17 cellular contexts compared by ENCODE assay signal in genomic region chr19:16579381-16579780, GRCh38. TPM values are rescaled to one million over a fixed set of nuclear protein-coding genes. Genes with fewer than 3 reads are reported as not detected.
A peak's percentile ranks its signal among the peaks of the same experiment; 100 is the strongest.
DNase-seq lines count a peak whose midpoint lies in the region; TF ChIP-seq lines count a peak whose summit lies in the region.
"Had no signal": no experiment of that assay in that cellular context is flagged by ENCODE, and none has a peak within 500 bp of the region (broad histone marks: within the 10 kb centered on the region; RNA-seq: fewer than 3 reads in every experiment).

No MANE protein-coding gene starts in this region.

- no peaks in the 10 kb centered on the region for H3K27me3 Mint-ChIP-seq in T-helper 2 cell treated with Interferon-gamma antibody and Interleukin-4, amounts not matched to agents 5 μg/mL and 100 μg/mL, for 36 hours (ENCODE audit: low read depth)
- H3K27me3 Mint-ChIP-seq in IgD-negative memory B cell (no peaks in the 10 kb centered on the region), MCF 10A (ENCODE audit: insufficient read depth, unreplicated experiment) (no peaks in the 10 kb centered on the region), osteocyte (ENCODE audit: unreplicated experiment) (no peaks in the 10 kb centered on the region)

- H3K9me3 Mint-ChIP-seq in T-helper 2 cell treated with Interferon-gamma antibody and Interleukin-4, amounts not matched to agents 5 μg/mL and 100 μg/mL, for 36 hours = no peaks in the 10 kb centered on the region
- H3K9me3 Mint-ChIP-seq in IgD-negative memory B cell (no peaks in the 10 kb centered on the region), MCF 10A (ENCODE audit: unreplicated experiment) (no peaks in the 10 kb centered on the region), osteocyte (ENCODE audit: unreplicated experiment) (no peaks in the 10 kb centered on the region)

- H3K4me3 Mint-ChIP-seq in T-helper 2 cell treated with Interferon-gamma antibody and Interleukin-4, amounts not matched to agents 5 μg/mL and 100 μg/mL, for 36 hours = no peak overlapping the region
- H3K4me3 Mint-ChIP-seq in IgD-negative memory B cell (peak overlapping the region in 2 of 4 donors; percentile 26 to 68), MCF 10A (ENCODE audit: unreplicated experiment) (no peak overlapping the region), osteocyte (ENCODE audit: unreplicated experiment) (no peak overlapping the region)

- intact Hi-C loops in MCF 10A (cut with micrococcal nuclease) = no loop called here

- DNase-seq in T-helper 2 cell treated with Interferon-gamma antibody and Interleukin-4, amounts not matched to agents 5 μg/mL and 100 μg/mL, for 36 hours (ENCODE audit: low spot score) = no peak
- no peak for DNase-seq in T-helper 2 cell
- DNase-seq in MCF 10A (ENCODE audit: unreplicated experiment) = no peak
- no peak for DNase-seq in osteocyte (ENCODE audit: extremely low spot score, unreplicated experiment)
- DNase-seq in T1000 (lab: John Stamatoyannopoulos, UW) = no peak
- DNase-seq in DMS 273 treated with DMSO at 0.1 percent for 48 hours (lab: John Stamatoyannopoulos, UW) = no peak
- no peak for DNase-seq in amniotic stem cell (lab: John Stamatoyannopoulos, UW)
- DNase-seq: effector CD8-positive, alpha-beta T cell; H7; hippocampal formation; kidney; mesenchymal stem cell; NCI-H1105 treated with DMSO at 0.1 percent for 48 hours; NCI-H774; stimulated activated CD4-positive, alpha-beta T cell treated with anti-CD3 and anti-CD28 coated beads, Interleukin-15, amount 100 ng/mL, for 24 hours; stomach had no signal

- peaks cover 29% of the 10 kb centered on the region for H3K36me3 Mint-ChIP-seq in T-helper 2 cell treated with Interferon-gamma antibody and Interleukin-4, amounts not matched to agents 5 μg/mL and 100 μg/mL, for 36 hours (ENCODE audit: low read depth)
- peaks cover 1% of the 10 kb centered on the region for H3K36me3 Mint-ChIP-seq in IgD-negative memory B cell
- peaks cover 45% of the 10 kb centered on the region for H3K36me3 Mint-ChIP-seq in MCF 10A (ENCODE audit: insufficient read depth, unreplicated experiment)
- H3K36me3 Mint-ChIP-seq in osteocyte (ENCODE audit: unreplicated experiment) = peaks cover 10% of the 10 kb centered on the region

- CTCF ChIA-PET in MCF 10A (lab: Yijun Ruan, JAX) = interaction anchor here (0.6 kb wide), 1 partner anchor 8 kb away, joined by 3 read pairs; no protein-coding TSS in a partner anchor

- no TSS peak for BruUV-seq in MCF 10A (replicated peaks; lab: Mats Ljungman, UMichigan)

- peaks cover 28% of the 10 kb centered on the region for H3K4me1 Mint-ChIP-seq in T-helper 2 cell treated with Interferon-gamma antibody and Interleukin-4, amounts not matched to agents 5 μg/mL and 100 μg/mL, for 36 hours (ENCODE audit: low read depth)
- peaks cover 11 to 55% (median 28%) of the 10 kb centered on the region in 3 donors for H3K4me1 Mint-ChIP-seq in IgD-negative memory B cell
- H3K4me1 Mint-ChIP-seq in MCF 10A (ENCODE audit: insufficient read depth, unreplicated experiment) = peaks cover 37% of the 10 kb centered on the region
- H3K4me1 Mint-ChIP-seq in osteocyte (ENCODE audit: unreplicated experiment) = peaks cover 20% of the 10 kb centered on the region

- H3K27ac Mint-ChIP-seq in T-helper 2 cell treated with Interferon-gamma antibody and Interleukin-4, amounts not matched to agents 5 μg/mL and 100 μg/mL, for 36 hours = peak overlapping the region; percentile 16
- peak overlapping the region in 2 of 3 donors; percentile 57 to 78 for H3K27ac Mint-ChIP-seq in IgD-negative memory B cell
- H3K27ac Mint-ChIP-seq in MCF 10A (ENCODE audit: low read depth, unreplicated experiment) = peak overlapping the region; percentile 69
- peak overlapping the region; percentile 53 for H3K27ac Mint-ChIP-seq in osteocyte (ENCODE audit: unreplicated experiment)

- POLR2A ChIA-PET in MCF 10A (lab: Yijun Ruan, JAX) = interaction anchor here (0.5 to 4.0 kb wide), 8 partner anchors 8 to 131 kb away, joined by 3 to 51 read pairs (median 3); partner anchors contain the start of genes MED26 and SLC35E1

- no peak for TF ChIP-seq CTCF in MCF 10A (IDR thresholded peaks at IDR 0.05; ENCODE audit: unreplicated experiment)
- no peak for TF ChIP-seq CTCF in osteocyte (IDR thresholded peaks at IDR 0.05)

RNA-seq across cellular contexts. Expression of gene SLC35E1, which starts 7.2 kb away (rescaled TPM):
- polyA plus RNA-seq in IgD-negative memory B cell = 18.9 TPM
- 62.2 and 62.6 TPM in 2 replicates for total RNA-seq in MCF 10A (2022)
- total RNA-seq in osteocyte = 49.8 and 55.5 TPM in 2 replicates

RNA-seq across cellular contexts. Expression of gene CHERP, which starts 37.1 kb away (rescaled TPM):
- polyA plus RNA-seq in IgD-negative memory B cell = 25.8 TPM
- total RNA-seq in MCF 10A (2022) (45.6 and 51.6 TPM in 2 replicates), osteocyte (45.1 and 50.1 TPM in 2 replicates)

RNA-seq across cellular contexts. Expression of gene MED26, which starts 48.6 kb away (rescaled TPM):
- 5.3 TPM for polyA plus RNA-seq in IgD-negative memory B cell
- total RNA-seq in MCF 10A (2022) (11.1 and 12.9 TPM in 2 replicates), osteocyte (9.5 and 15.4 TPM in 2 replicates)

Comparison
In these comparisons a context has a peak if more than half of its experiments do, and no peak if none do; other contexts are left out.
1. H3K27ac Mint-ChIP-seq: peak in every context shown above with its lines; median percentile 69 in MCF 10A; 68 in IgD-negative memory B cell; 53 in osteocyte; 16 in T-helper 2 cell treated with Interferon-gamma antibody and Interleukin-4, amounts not matched to agents 5 μg/mL and 100 μg/mL, for 36 hours.